21 cellular contexts compared by ENCODE assay signal in the genomic region with DNA sequence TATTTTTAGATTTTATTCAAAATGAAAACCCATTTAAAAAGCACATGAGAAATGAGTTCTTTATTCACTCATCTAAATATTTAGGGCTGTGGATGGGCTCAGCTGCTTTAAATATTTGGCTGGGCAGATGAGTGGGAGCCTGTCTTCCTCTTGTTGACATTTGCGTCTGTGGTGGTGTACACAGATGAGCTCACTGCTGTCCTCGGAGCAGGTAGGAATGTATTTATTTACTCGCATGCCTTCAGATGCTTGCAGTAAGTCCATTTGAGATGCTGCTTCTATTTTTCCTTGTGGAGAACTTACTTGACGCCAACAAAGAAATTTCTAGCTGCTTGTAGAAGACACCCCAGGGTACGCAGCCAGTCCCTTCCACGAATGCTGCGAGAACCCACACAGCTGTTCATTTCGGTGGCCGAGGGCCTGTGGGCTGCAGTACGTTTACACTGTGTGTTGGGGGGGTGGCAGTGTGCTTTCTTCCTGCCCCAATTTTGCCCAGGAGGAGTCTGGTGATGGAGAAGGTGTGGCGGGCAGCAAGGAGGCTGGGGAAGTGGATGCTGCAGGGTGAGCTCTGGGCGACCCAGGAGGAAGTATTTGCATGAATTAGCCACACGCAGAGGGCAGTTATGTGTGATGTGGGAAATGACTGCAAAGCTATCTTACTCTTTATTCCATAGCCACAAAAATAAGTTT.
DNase-seq lines count a peak whose midpoint lies in the region; ATAC-seq, FAIRE-seq and TF ChIP-seq lines count a peak whose summit lies in the region.
"Had no signal": no experiment of that assay in that cellular context is flagged by ENCODE, and none has a peak within 500 bp of the region (broad histone marks: within the 10 kb centered on the region; RNA-seq: fewer than 3 reads in every experiment).

No MANE protein-coding gene starts in this region.

- intact Hi-C loops in HepG2 (cut with micrococcal nuclease; ENCODE audit: unreplicated experiment) (loop anchor here (5.0 to 10.0 kb wide), 2 partner anchors 68 to 334 kb away; no protein-coding TSS in a partner anchor), esophagus squamous epithelium (cut with DNase I) (loop anchor here (5.0 kb wide), 2 partner anchors 73 to 148 kb away; no protein-coding TSS in a partner anchor)

- no peak for TF ChIP-seq EP300 in HepG2 (IDR thresholded peaks at IDR 0.05; ENCODE audit: low read depth in 2 of 2, low read length in 2 of 2)
- TF ChIP-seq EP300 in HepG2 (CRISPR knock-in tag; IDR thresholded peaks at IDR 0.05; ENCODE audit: borderline replicate concordance): no peak

- no peak overlapping the region for H3K4me3 ChIP-seq in BLaER1 treated with 17β-estradiol and CSF1 and Interleukin-3, amounts not matched to agents 10 nM and 100 nM
- peak overlapping the region; percentile 61 for H3K4me3 ChIP-seq in SK-N-MC
- no peak overlapping the region for H3K4me3 ChIP-seq in HepG2 (replicated peaks in 1 of 3; ENCODE audit: insufficient read depth in 1 of 3, low read depth in 2 of 3, low read length in 3 of 3)
- H3K4me3 ChIP-seq in esophagus squamous epithelium: no peak overlapping the region
- no peak overlapping the region for H3K4me3 ChIP-seq in Karpas-422 (ENCODE audit: low read length)
- H3K4me3 ChIP-seq: K562 had no signal

- CTCF ChIA-PET in HepG2 (lab: Yijun Ruan, JAX; ENCODE audit: low intra/inter-chr PET ratio, low total read pairs): interaction anchor here (1.3 kb wide), 1 partner anchor 463 kb away, joined by 3 read pairs; no protein-coding TSS in a partner anchor

- H3K4me1 ChIP-seq in BLaER1 treated with 17β-estradiol and CSF1 and Interleukin-3, amounts not matched to agents 10 nM and 100 nM: peaks cover 4 to 70% (median 49%) of the 10 kb centered on the region in 10 experiments; a peak in 18 of 20 replicates
- H3K4me1 ChIP-seq in HepG2 (ENCODE audit: insufficient read depth, low read length) (peaks cover 55% of the 10 kb centered on the region), esophagus squamous epithelium (peaks cover 0 to 12% (median 3%) of the 10 kb centered on the region in 3 donors), Karpas-422 (ENCODE audit: low read length) (no peaks in the 10 kb centered on the region)

- no TSS peak for BruUV-seq in HepG2 (replicated peaks; lab: Mats Ljungman, UMichigan)

- H3K9me2 ChIP-seq in Karpas-422 (replicated peaks; ENCODE audit: insufficient read depth, low read length): no peaks in the 10 kb centered on the region

- no peak for TF ChIP-seq POLR2A in HepG2 (IDR thresholded peaks at IDR 0.05; ENCODE audit: insufficient read depth in 1 of 2, low read depth in 2 of 2, low read length in 2 of 2)
- no peak for TF ChIP-seq POLR2A in esophagus squamous epithelium (IDR thresholded peaks at IDR 0.05)

- peaks cover 57% of the 10 kb centered on the region for H3K79me2 ChIP-seq in HepG2 (ENCODE audit: insufficient read depth, low read length)
- H3K79me2 ChIP-seq in Karpas-422 (ENCODE audit: low read length): no peaks in the 10 kb centered on the region

- WGBS in HepG2 (ENCODE audit: low lambda C conversion rate): 79% methylated on average over 13 of the region's 13 CpGs
- 72 to 85% methylated on average over 8 to 12 of the region's 13 CpGs for WGBS in esophagus squamous epithelium, 2 donors

- peaks cover 11 to 72% (median 40%) of the 10 kb centered on the region in 11 experiments; a peak in 19 of 22 replicates for H4K20me1 ChIP-seq in BLaER1 treated with 17β-estradiol and CSF1 and Interleukin-3, amounts not matched to agents 10 nM and 100 nM
- H4K20me1 ChIP-seq in HepG2 (ENCODE audit: insufficient read depth, low read length): peaks cover 64% of the 10 kb centered on the region
- no peaks in the 10 kb centered on the region for H4K20me1 ChIP-seq in Karpas-422 (ENCODE audit: insufficient read depth, low read depth, low read length)

- H3K27me3 ChIP-seq in BLaER1 treated with 17β-estradiol and CSF1 and Interleukin-3, amounts not matched to agents 10 nM and 100 nM: no peaks in the 10 kb centered on the region
- H3K27me3 ChIP-seq in HepG2 (ENCODE audit: control insufficient read depth in 1 of 2, insufficient read depth in 2 of 2, low read length in 2 of 2) (no peaks in the 10 kb centered on the region), esophagus squamous epithelium (no peaks in the 10 kb centered on the region), Karpas-422 (ENCODE audit: low read length) (no peaks in the 10 kb centered on the region)

- peak; percentile 24; the same call in 1 of the 3 replicates for ATAC-seq in HepG2
- ATAC-seq: HCT116, K562 had no signal

- no peak for DNase-seq in SK-N-MC (ENCODE audit: low read depth, low spot score)
- peak; percentile 54 for DNase-seq in HepG2 (ENCODE audit: low spot score)
- no peak for DNase-seq in substantia nigra (lab: John Stamatoyannopoulos, UW)
- DNase-seq in SIG-M5 (lab: John Stamatoyannopoulos, UW): no peak
- no peak for DNase-seq in stimulated activated CD4-positive, alpha-beta T cell treated with anti-CD3 and anti-CD28 coated beads, Interleukin-4, amount 100 ng/mL, for 4 hours
- DNase-seq in esophagus squamous epithelium (lab: John Stamatoyannopoulos, UW): no peak
- no peak for DNase-seq in Karpas-422
- DNase-seq: AML-193; C1 segment of cervical spinal cord; Calu3; CD4-positive, alpha-beta T cell; DMS 273 treated with DMSO at 0.1 percent for 48 hours; DMS79 treated with DMSO at 0.1 percent for 48 hours; EL had no signal

- H3K9me3 ChIP-seq in BLaER1 treated with 17β-estradiol and CSF1 and Interleukin-3, amounts not matched to agents 10 nM and 100 nM (replicated peaks in 1 of 11): peaks cover 17 to 29% (median 20%) of the 10 kb centered on the region in 11 experiments
- no peaks in the 10 kb centered on the region for H3K9me3 ChIP-seq in SK-N-MC (ENCODE audit: low read depth, low read length)
- no peaks in the 10 kb centered on the region for H3K9me3 ChIP-seq in HepG2 (ENCODE audit: low read length)
- H3K9me3 ChIP-seq in esophagus squamous epithelium: no peaks in the 10 kb centered on the region
- H3K9me3 ChIP-seq in Karpas-422 (ENCODE audit: low read length): no peaks in the 10 kb centered on the region

- H3K36me3 ChIP-seq in BLaER1 treated with 17β-estradiol and CSF1 and Interleukin-3, amounts not matched to agents 10 nM and 100 nM: peaks cover 0 to 20% (median 5%) of the 10 kb centered on the region in 11 experiments; a peak in 6 of 22 replicates
- H3K36me3 ChIP-seq in SK-N-MC (ENCODE audit: insufficient read depth, low read length): peaks cover 3% of the 10 kb centered on the region; the same call in 1 of the 2 replicates
- peaks cover 3 to 6% of the 10 kb centered on the region in 2 experiments; a peak in 3 of 5 replicates for H3K36me3 ChIP-seq in HepG2 (replicated peaks in 1 of 2; ENCODE audit: control insufficient read depth in 1 of 2, insufficient read depth in 2 of 2, low read length in 2 of 2)
- no peaks in the 10 kb centered on the region for H3K36me3 ChIP-seq in esophagus squamous epithelium
- no peaks in the 10 kb centered on the region for H3K36me3 ChIP-seq in Karpas-422 (ENCODE audit: insufficient read depth, low read length)

- peak overlapping the region in 8 of 11 experiments; percentile 19 to 60 (median 42); a peak in 12 of 22 replicates for H3K4me2 ChIP-seq in BLaER1 treated with 17β-estradiol and CSF1 and Interleukin-3, amounts not matched to agents 10 nM and 100 nM
- no peak overlapping the region for H3K4me2 ChIP-seq in HepG2 (ENCODE audit: low read depth, low read length)
- H3K4me2 ChIP-seq in Karpas-422 (ENCODE audit: low read depth, low read length, poor library complexity, severe bottlenecking): no peak overlapping the region

- no peak for TF ChIP-seq RAD21 in HepG2 (CRISPR knock-in tag; IDR thresholded peaks at IDR 0.05)

- no peak overlapping the region for H2AFZ ChIP-seq in HepG2 (ENCODE audit: low read length)
- H2AFZ ChIP-seq in Karpas-422 (ENCODE audit: low read length): no peak overlapping the region

- TF ChIP-seq CTCF in HepG2 (CRISPR knock-in tag; IDR thresholded peaks at IDR 0.05): no peak
- TF ChIP-seq CTCF in esophagus squamous epithelium (IDR thresholded peaks at IDR 0.05): no peak

- in situ Hi-C loops in HepG2 (cut with HindIII; ENCODE audit: extremely low pct_ligation_motif_present, low pct_unique_long_range_greater_than_20kb): no loop called here

- no peak overlapping the region for H3K9ac ChIP-seq in BLaER1 treated with 17β-estradiol and CSF1 and Interleukin-3, amounts not matched to agents 10 nM and 100 nM
- H3K9ac ChIP-seq in SK-N-MC (ENCODE audit: insufficient read length) (no peak overlapping the region), HepG2 (ENCODE audit: insufficient read depth, low read depth, low read length) (no peak overlapping the region), Karpas-422 (ENCODE audit: low read length) (no peak overlapping the region)

- POLR2A ChIA-PET in HepG2 (lab: Yijun Ruan, JAX): no interaction called here

- no peak overlapping the region for H3K27ac ChIP-seq in BLaER1 treated with 17β-estradiol and CSF1 and Interleukin-3, amounts not matched to agents 10 nM and 100 nM
- peak overlapping the region; percentile 68; the same call in 1 of the 2 replicates for H3K27ac ChIP-seq in SK-N-MC
- no peak overlapping the region for H3K27ac ChIP-seq in HepG2 (ENCODE audit: extremely low read length, insufficient read depth, low read length)
- H3K27ac ChIP-seq in substantia nigra (ENCODE audit: low read depth, low read length, poor library complexity, severe bottlenecking): peak overlapping the region; percentile 17
- peak overlapping the region in 1 of 4 donors; percentile 17 for H3K27ac ChIP-seq in esophagus squamous epithelium
- H3K27ac ChIP-seq in Karpas-422 (ENCODE audit: low read length): no peak overlapping the region

- FAIRE-seq in HepG2 (lab: Jason Lieb, UNC): no peak
- FAIRE-seq: G401.6, GM12892, H54, HTR-8/SVneo, K562 had no signal

TF ChIP-seq in HepG2, 621 proteins besides CTCF, POLR2A, EP300 and RAD21 (continues in another document):
- TF ChIP-seq HDAC2 (CRISPR knock-in tag; IDR thresholded peaks at IDR 0.05) (0 out of 2 replicates have a peak, but pooled peaks have one; percentile 17), LCORL (IDR thresholded peaks at IDR 0.05) (no peak), LCORL (CRISPR knock-in tag; IDR thresholded peaks at IDR 0.05) (0 out of 2 replicates have a peak, but pooled peaks have one; percentile 56), FIP1L1 (IDR thresholded peaks at IDR 0.05; ENCODE audit: borderline replicate concordance, insufficient read depth, low read depth, low read length) (no peak), ZNF333 (CRISPR knock-in tag; IDR thresholded peaks at IDR 0.05; ENCODE audit: borderline replicate concordance) (no peak), SP140L (CRISPR knock-in tag; IDR thresholded peaks at IDR 0.05; ENCODE audit: borderline replicate concordance) (no peak), FOXA3 (CRISPR knock-in tag; IDR thresholded peaks at IDR 0.05) (peak; percentile 92), ETV5 (CRISPR knock-in tag; IDR thresholded peaks at IDR 0.05; ENCODE audit: borderline replicate concordance) (0 out of 2 replicates have a peak, but pooled peaks have one; percentile 14), KAT2B (IDR thresholded peaks at IDR 0.05; ENCODE audit: borderline replicate concordance, low read depth, low read length) (no peak)

Comparison
In these comparisons a context has a peak if more than half of its experiments do, and no peak if none do; other contexts are left out.
1. H3K27ac ChIP-seq: peak in SK-N-MC (single experiment) and substantia nigra (single experiment); none in BLaER1 treated with 17β-estradiol and CSF1 and Interleukin-3, amounts not matched to agents 10 nM and 100 nM (0 of 11), HepG2 (single experiment) and Karpas-422 (single experiment).
2. H3K4me2 ChIP-seq: peak in BLaER1 treated with 17β-estradiol and CSF1 and Interleukin-3, amounts not matched to agents 10 nM and 100 nM (8 of 11); none in HepG2 (single experiment) and Karpas-422 (single experiment).